ENCODE assay signal across 1 cellular context in the genomic region with DNA sequence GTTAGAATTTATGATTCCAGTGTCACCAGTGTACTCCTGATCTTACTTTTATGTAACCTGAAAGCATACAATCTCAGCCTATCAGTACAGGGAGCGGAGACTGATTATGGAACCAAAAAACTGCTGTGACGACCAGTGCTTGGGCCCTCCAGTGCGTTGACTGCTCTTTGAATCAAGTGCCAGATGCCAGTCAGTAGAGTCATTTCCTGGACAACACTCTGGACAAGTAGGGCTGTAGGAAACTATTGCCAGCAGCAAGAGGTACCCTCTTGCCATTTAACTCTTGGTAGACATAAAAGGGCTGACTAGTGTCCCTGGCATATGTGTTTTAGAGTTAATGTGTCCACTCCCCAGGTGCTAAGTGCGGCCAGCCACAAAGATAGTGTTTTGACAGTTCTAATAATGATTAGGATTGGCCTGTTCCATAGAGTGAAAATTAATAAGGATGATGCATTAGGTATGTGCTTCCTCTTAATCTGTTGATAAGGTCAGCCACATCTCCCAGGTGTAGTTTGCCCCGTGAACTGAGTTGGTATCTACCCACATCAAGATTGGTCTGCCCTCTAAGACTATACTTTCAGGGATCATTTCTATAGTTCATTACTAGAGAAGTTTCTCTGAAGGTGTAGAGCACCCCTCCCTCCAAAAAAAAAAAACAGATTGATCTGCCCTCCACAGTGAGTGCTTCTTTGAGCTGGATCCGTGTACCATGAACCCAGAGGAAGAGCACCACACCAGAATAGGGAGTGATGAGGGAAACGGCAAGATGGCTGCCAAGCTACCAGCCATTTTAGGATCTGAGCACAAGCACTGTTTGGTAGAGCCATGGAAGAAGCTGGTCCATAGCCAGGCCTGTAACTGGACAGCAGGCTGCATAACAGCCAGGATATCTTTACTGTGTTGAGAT.
TF ChIP-seq lines count a peak whose summit lies in the region.

No MANE protein-coding gene starts in this region.

TF ChIP-seq in endothelial cell of umbilical vein, 7 proteins besides CTCF, POLR2A, EP300 and RAD21:
- TF ChIP-seq JUN (IDR thresholded peaks at IDR 0.05; ENCODE audit: borderline replicate concordance, insufficient read depth, insufficient read length, low read depth) (peak; percentile 56), GATA2 (IDR thresholded peaks at IDR 0.05; ENCODE audit: insufficient read depth, insufficient read length, low read depth, low read length) (no peak), MYC (IDR thresholded peaks at IDR 0.05; ENCODE audit: low read depth, low read length) (no peak), FOS (IDR thresholded peaks at IDR 0.05; ENCODE audit: borderline replicate concordance, insufficient read depth, low read length) (peak; percentile 38), EZH2 (IDR thresholded peaks at IDR 0.05; ENCODE audit: borderline replicate concordance, low read depth, low read length, severe bottlenecking) (no peak), POLR2AphosphoS5 (IDR thresholded peaks at IDR 0.05; ENCODE audit: insufficient read depth, low read depth, low read length) (peak; percentile 51)
- TF ChIP-seq, protein P1, sequence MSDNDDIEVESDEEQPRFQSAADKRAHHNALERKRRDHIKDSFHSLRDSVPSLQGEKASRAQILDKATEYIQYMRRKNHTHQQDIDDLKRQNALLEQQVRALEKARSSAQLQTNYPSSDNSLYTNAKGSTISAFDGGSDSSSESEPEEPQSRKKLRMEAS (IDR thresholded peaks at IDR 0.05; ENCODE audit: insufficient read depth, insufficient read length) = no peak
